ENCODE assay signal across 11 cellular contexts in the genomic region with DNA sequence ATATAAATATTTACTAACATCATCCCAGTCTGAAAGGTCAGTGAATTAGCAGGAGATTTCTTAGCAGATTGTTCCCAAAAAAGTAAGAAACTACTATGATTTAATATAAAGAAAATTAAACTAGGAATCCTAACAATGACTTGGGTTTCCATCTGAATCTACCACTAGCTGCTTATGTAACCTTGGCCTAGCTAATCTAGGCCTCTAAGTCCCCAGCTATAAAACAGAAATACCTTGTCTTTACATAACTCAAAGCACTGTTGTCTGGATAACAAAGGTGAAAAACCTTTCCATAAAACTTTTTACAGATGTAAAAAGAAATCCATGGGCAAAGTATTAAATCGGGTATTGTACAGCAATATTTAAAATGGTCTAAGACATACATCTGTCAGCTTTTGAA. TPM values are rescaled to one million over a fixed set of nuclear protein-coding genes. Genes with fewer than 3 reads are reported as not detected.
DNase-seq lines count a peak whose midpoint lies in the region; ATAC-seq and TF ChIP-seq lines count a peak whose summit lies in the region.
"Had no signal": no experiment of that assay in that cellular context is flagged by ENCODE, and none has a peak within 500 bp of the region (broad histone marks: within the 10 kb centered on the region; RNA-seq: fewer than 3 reads in every experiment).

No MANE protein-coding gene starts in this region.

- H3K36me3 ChIP-seq in A673 (ENCODE audit: insufficient read depth, low read length, poor library complexity, severe bottlenecking) (no peaks in the 10 kb centered on the region), Loucy (ENCODE audit: insufficient read depth, low read length) (no peaks in the 10 kb centered on the region)

- 0 out of 2 replicates have a peak, but pooled peaks cover 4% of the 10 kb centered on the region for H3F3A ChIP-seq in Loucy (ENCODE audit: low read depth)

- H3K27me3 Mint-ChIP-seq in effector memory CD8-positive, alpha-beta T cell: no peaks in the 10 kb centered on the region
- H3K27me3 Mint-ChIP-seq in neural crest cell (ENCODE audit: low read depth): no peaks in the 10 kb centered on the region
- H3K27me3 Mint-ChIP-seq: stimulated activated naive B cell treated with anti-CD40 and anti-IgM and Interleukin-4, amounts not matched to agents 10 μg/mL and 1 μg/mL and 100 μg/mL, for 72 hours had no signal

- H3K4me2 ChIP-seq in Loucy (ENCODE audit: low read depth, low read length, poor library complexity, severe bottlenecking): peak overlapping the region; percentile 93

- H3K9me3 ChIP-seq in A673 (ENCODE audit: low read depth, low read length, poor library complexity, severe bottlenecking): no peaks in the 10 kb centered on the region
- no peaks in the 10 kb centered on the region for H3K9me3 ChIP-seq in Loucy (ENCODE audit: insufficient read depth, low read depth, low read length)

- TF ChIP-seq POLR2A in erythroblast (IDR thresholded peaks at IDR 0.05; ENCODE audit: low read length): no peak

- H3K27me3 ChIP-seq in A673 (replicated peaks; ENCODE audit: insufficient read depth, low read depth, low read length, poor library complexity) (no peaks in the 10 kb centered on the region), Loucy (ENCODE audit: insufficient read depth, low read length, poor library complexity, severe bottlenecking) (no peaks in the 10 kb centered on the region)

- CTCF ChIA-PET in A673 (lab: Charles Lee): no interaction called here

- peak overlapping the region; percentile 100 for H3K9ac ChIP-seq in Loucy (ENCODE audit: low read depth, low read length, poor library complexity, severe bottlenecking)

- H3K36me3 Mint-ChIP-seq in effector memory CD8-positive, alpha-beta T cell (ENCODE audit: insufficient read depth): peaks cover 24% of the 10 kb centered on the region
- no peaks in the 10 kb centered on the region for H3K36me3 Mint-ChIP-seq in neural crest cell (ENCODE audit: low read depth)
- peaks cover 5 to 13% of the 10 kb centered on the region in 2 donors for H3K36me3 Mint-ChIP-seq in activated naive CD4-positive, alpha-beta T cell treated with anti-CD3 and anti-CD28 coated beads, Interleukin-2, amount 50 U/mL, for 72 hours
- H3K36me3 Mint-ChIP-seq: stimulated activated naive B cell treated with anti-CD40 and anti-IgM and Interleukin-4, amounts not matched to agents 10 μg/mL and 1 μg/mL and 100 μg/mL, for 72 hours had no signal

- no peaks in the 10 kb centered on the region for H3K9me2 ChIP-seq in Loucy (replicated peaks; ENCODE audit: low read depth, low read length)

- H3K27ac ChIP-seq in A673 (ENCODE audit: low read depth, low read length, poor library complexity, severe bottlenecking): peak overlapping the region; percentile 81

- H3K4me3 ChIP-seq in A673 (ENCODE audit: low read depth, low read length, poor library complexity, severe bottlenecking) (peak overlapping the region; percentile 73), Loucy (ENCODE audit: low read length, poor library complexity, severe bottlenecking) (peak overlapping the region; percentile 77)

- peaks cover 87% of the 10 kb centered on the region for H3K79me2 ChIP-seq in Loucy (ENCODE audit: insufficient read depth, low read length)

- peaks cover 45% of the 10 kb centered on the region for H3K4me1 ChIP-seq in A673 (ENCODE audit: insufficient read depth, low read length, poor library complexity, severe bottlenecking)
- H3K4me1 ChIP-seq in Loucy (ENCODE audit: insufficient read depth, low read length, poor library complexity, severe bottlenecking): peaks cover 67% of the 10 kb centered on the region

- no peak for DNase-seq in A673 (ENCODE audit: low spot score)
- no peak for DNase-seq in effector memory CD8-positive, alpha-beta T cell
- no peak for DNase-seq in neural crest cell (ENCODE audit: low read depth, low spot score)
- no peak for DNase-seq in NCI-H748 (lab: John Stamatoyannopoulos, UW; ENCODE audit: unreplicated experiment)
- no peak for DNase-seq in activated CD8-positive, alpha-beta memory T cell treated with anti-CD3 and anti-CD28 coated beads, Interleukin-2, amount 50 U/mL, for 48 hours
- DNase-seq in erythroblast (lab: John Stamatoyannopoulos, UW): no peak
- DNase-seq in activated naive CD4-positive, alpha-beta T cell treated with anti-CD3 and anti-CD28 coated beads, Interleukin-2, amount 50 U/mL, for 72 hours (ENCODE audit: low spot score in 2 of 2): no peak
- DNase-seq: foreskin melanocyte; NCI-H1105; stimulated activated naive B cell treated with anti-CD40 and anti-IgM and Interleukin-4, amounts not matched to agents 10 μg/mL and 1 μg/mL and 100 μg/mL, for 72 hours had no signal

- no TSS peak for BruUV-seq in A673 (replicated peaks; lab: Mats Ljungman, UMichigan)

- ATAC-seq in effector memory CD8-positive, alpha-beta T cell (replicated peaks): no peak
- no peak for ATAC-seq in activated naive CD4-positive, alpha-beta T cell treated with anti-CD3 and anti-CD28 coated beads, Interleukin-2, amount 50 U/mL, for 72 hours
- ATAC-seq: stimulated activated naive B cell treated with anti-CD40 and anti-IgM and Interleukin-4, amounts not matched to agents 10 μg/mL and 1 μg/mL and 100 μg/mL, for 72 hours had no signal

- peaks cover 61% of the 10 kb centered on the region for H4K20me1 ChIP-seq in Loucy (ENCODE audit: insufficient read depth, low read length, poor library complexity, severe bottlenecking)

- POLR2A ChIA-PET in A673 (lab: Charles Lee; ENCODE audit: low non-redundant PET): no interaction called here

- H3K27ac Mint-ChIP-seq in effector memory CD8-positive, alpha-beta T cell: peak overlapping the region; percentile 2 to 26
- H3K27ac Mint-ChIP-seq in neural crest cell (ENCODE audit: unreplicated experiment): no peak overlapping the region
- no peak overlapping the region for H3K27ac Mint-ChIP-seq in activated naive CD4-positive, alpha-beta T cell treated with anti-CD3 and anti-CD28 coated beads, Interleukin-2, amount 50 U/mL, for 72 hours
- H3K27ac Mint-ChIP-seq: stimulated activated naive B cell treated with anti-CD40 and anti-IgM and Interleukin-4, amounts not matched to agents 10 μg/mL and 1 μg/mL and 100 μg/mL, for 72 hours had no signal

- no peak overlapping the region for H2AFZ ChIP-seq in Loucy (ENCODE audit: low read length)

- intact Hi-C loops in A673 (cut with micrococcal nuclease; ENCODE audit: unreplicated experiment): no loop called here

- peak overlapping the region in 1 of 2 donors; percentile 26 for H3K4me3 Mint-ChIP-seq in effector memory CD8-positive, alpha-beta T cell
- H3K4me3 Mint-ChIP-seq in neural crest cell: peak overlapping the region; percentile 99
- H3K4me3 Mint-ChIP-seq: stimulated activated naive B cell treated with anti-CD40 and anti-IgM and Interleukin-4, amounts not matched to agents 10 μg/mL and 1 μg/mL and 100 μg/mL, for 72 hours had no signal

- H3K9me3 Mint-ChIP-seq in effector memory CD8-positive, alpha-beta T cell: no peaks in the 10 kb centered on the region
- H3K9me3 Mint-ChIP-seq in neural crest cell: no peaks in the 10 kb centered on the region
- no peaks in the 10 kb centered on the region for H3K9me3 Mint-ChIP-seq in activated naive CD4-positive, alpha-beta T cell treated with anti-CD3 and anti-CD28 coated beads, Interleukin-2, amount 50 U/mL, for 72 hours
- H3K9me3 Mint-ChIP-seq: stimulated activated naive B cell treated with anti-CD40 and anti-IgM and Interleukin-4, amounts not matched to agents 10 μg/mL and 1 μg/mL and 100 μg/mL, for 72 hours had no signal

- no peak for TF ChIP-seq CTCF in A673 (conservative IDR thresholded peaks at IDR 0.05; ENCODE audit: low read depth, low read length)
- TF ChIP-seq CTCF in Loucy (conservative IDR thresholded peaks at IDR 0.05; ENCODE audit: low read length): no peak
- TF ChIP-seq CTCF in neural crest cell (conservative IDR thresholded peaks at IDR 0.05): no peak

- H3K4me1 Mint-ChIP-seq in effector memory CD8-positive, alpha-beta T cell (ENCODE audit: low read depth in 2 of 2): peaks cover 35 to 52% of the 10 kb centered on the region in 2 donors
- H3K4me1 Mint-ChIP-seq in neural crest cell: peaks cover 53% of the 10 kb centered on the region

RNA-seq across cellular contexts. Expression of a gene that starts 3.0 kb away (rescaled TPM):
- 59.7 and 60.1 TPM in 2 replicates for total RNA-seq in A673 (2021)
- 71.2 and 74.3 TPM in 2 replicates for total RNA-seq in neural crest cell
- total RNA-seq in activated naive CD4-positive, alpha-beta T cell treated with anti-CD3 and anti-CD28 coated beads, Interleukin-2, amount 50 U/mL, for 72 hours: 10 to 100 TPM; 30.4 to 36.0 TPM

RNA-seq across cellular contexts. Expression of a gene that starts 29.4 kb away (rescaled TPM):
- total RNA-seq in A673 (2021): 27.4 and 29.0 TPM in 2 replicates
- 33.6 and 39.5 TPM in 2 replicates for total RNA-seq in neural crest cell
- 10 to 100 TPM in 1 of 2 donors, 1 to 10 TPM in 1; 7.7 to 10.6 TPM for total RNA-seq in activated naive CD4-positive, alpha-beta T cell treated with anti-CD3 and anti-CD28 coated beads, Interleukin-2, amount 50 U/mL, for 72 hours

RNA-seq across cellular contexts. Expression of a gene that starts 50.7 kb away (rescaled TPM):
- 2.1 and 2.4 TPM in 2 replicates for total RNA-seq in A673 (2021)
- total RNA-seq in neural crest cell: 0.75 and 1.1 TPM in 2 replicates
- total RNA-seq in activated naive CD4-positive, alpha-beta T cell treated with anti-CD3 and anti-CD28 coated beads, Interleukin-2, amount 50 U/mL, for 72 hours: under 1 TPM; 0.39 to 0.82 TPM

Comparison
In these comparisons a context has a peak if more than half of its experiments do, and no peak if none do; other contexts are left out.
1. H3K27ac Mint-ChIP-seq: peak in effector memory CD8-positive, alpha-beta T cell (2 of 2); none in neural crest cell (single experiment) and activated naive CD4-positive, alpha-beta T cell treated with anti-CD3 and anti-CD28 coated beads, Interleukin-2, amount 50 U/mL, for 72 hours (0 of 2).